ENCODE assay signal across 24 cellular contexts in genomic region chr1:194394676-194395075, GRCh38.
"Had no signal": no experiment of that assay in that cellular context is flagged by ENCODE, and none has a peak within 500 bp of the region (broad histone marks: within the 10 kb centered on the region; RNA-seq: fewer than 3 reads in every experiment).

No MANE protein-coding gene starts in this region.

- H3K4me3 ChIP-seq: cardiac muscle cell, esophagus squamous epithelium, gastrocnemius medialis, heart right ventricle, ovary, psoas muscle, tibial nerve had no signal

- H3K36me3 Mint-ChIP-seq: activated naive CD4-positive, alpha-beta T cell treated with anti-CD3 and anti-CD28 coated beads, Interleukin-2, amount 10 ng/mL, durations not matched to agents 7 days and 5 days; naive thymus-derived CD4-positive, alpha-beta T cell had no signal

- H3K27me3 Mint-ChIP-seq: activated naive CD4-positive, alpha-beta T cell treated with anti-CD3 and anti-CD28 coated beads, Interleukin-2, amount 10 ng/mL, durations not matched to agents 7 days and 5 days; effector memory CD8-positive, alpha-beta T cell had no signal

- H3K27ac ChIP-seq: cardiac muscle cell, esophagus squamous epithelium, gastrocnemius medialis, heart right ventricle, neutrophil, ovary, psoas muscle, tibial nerve had no signal

- H3K36me3 ChIP-seq: cardiac muscle cell, esophagus squamous epithelium, gastrocnemius medialis, heart right ventricle, neutrophil, ovary, tibial nerve had no signal

- DNase-seq: activated CD4-positive, alpha-beta T cell treated with anti-CD3 and anti-CD28 coated beads for 1 hour; activated CD8-positive, alpha-beta memory T cell treated with anti-CD3 and anti-CD28 coated beads for 24 hours; activated CD8-positive, alpha-beta memory T cell treated with anti-CD3 and anti-CD28 coated beads, Interleukin-2, amount 50 U/mL, for 48 hours; activated effector memory CD4-positive, alpha-beta T cell treated with Interleukin-2 at 50 U/mL for 16 hours; activated naive CD4-positive, alpha-beta T cell treated with anti-CD3 and anti-CD28 coated beads, Interleukin-2, amount 10 ng/mL, durations not matched to agents 7 days and 5 days; activated T-cell treated with anti-CD3 and anti-CD28 coated beads, Interleukin-2, amount 50 U/mL, for 72 hours; amygdala; dermis blood vessel endothelial cell; effector memory CD8-positive, alpha-beta T cell; esophagus squamous epithelium; gastrocnemius medialis; heart right ventricle; left colon; mesenchymal stem cell; naive thymus-derived CD4-positive, alpha-beta T cell; ovary; psoas muscle; right cardiac atrium; stimulated activated CD4-positive, alpha-beta T cell treated with anti-CD3 and anti-CD28 coated beads, Interleukin-4, amount 100 ng/mL, for 4 hours; stimulated activated naive CD8-positive, alpha-beta T cell treated with anti-CD3 and anti-CD28 coated beads, Interleukin-15, Interleukin-2, amounts not matched to agents 100 U/mL and 50 U/mL, for 24 hours; T-helper 9 cell had no signal

- H3K27ac Mint-ChIP-seq: activated naive CD4-positive, alpha-beta T cell treated with anti-CD3 and anti-CD28 coated beads, Interleukin-2, amount 10 ng/mL, durations not matched to agents 7 days and 5 days; activated T-cell treated with anti-CD3 and anti-CD28 coated beads, Interleukin-2, amount 50 U/mL, for 72 hours; effector memory CD8-positive, alpha-beta T cell; naive thymus-derived CD4-positive, alpha-beta T cell had no signal

- H3K4me1 ChIP-seq: esophagus squamous epithelium, gastrocnemius medialis, heart right ventricle, psoas muscle had no signal

- H3K9me3 Mint-ChIP-seq: activated naive CD4-positive, alpha-beta T cell treated with anti-CD3 and anti-CD28 coated beads, Interleukin-2, amount 10 ng/mL, durations not matched to agents 7 days and 5 days; effector memory CD8-positive, alpha-beta T cell had no signal

- H3K4me1 Mint-ChIP-seq: activated naive CD4-positive, alpha-beta T cell treated with anti-CD3 and anti-CD28 coated beads, Interleukin-2, amount 10 ng/mL, durations not matched to agents 7 days and 5 days had no signal

- ATAC-seq: activated T-cell treated with anti-CD3 and anti-CD28 coated beads, Interleukin-2, amount 50 U/mL, for 72 hours; effector memory CD8-positive, alpha-beta T cell; gastrocnemius medialis; heart right ventricle; left colon; naive thymus-derived CD4-positive, alpha-beta T cell; psoas muscle; right cardiac atrium; stimulated activated naive CD8-positive, alpha-beta T cell treated with anti-CD3 and anti-CD28 coated beads, Interleukin-15, Interleukin-2, amounts not matched to agents 100 U/mL and 50 U/mL, for 24 hours had no signal

- H3K27me3 ChIP-seq: cardiac muscle cell, esophagus squamous epithelium, gastrocnemius medialis, heart right ventricle, neutrophil, ovary, tibial nerve had no signal

- H3K4me3 Mint-ChIP-seq: activated naive CD4-positive, alpha-beta T cell treated with anti-CD3 and anti-CD28 coated beads, Interleukin-2, amount 10 ng/mL, durations not matched to agents 7 days and 5 days; activated T-cell treated with anti-CD3 and anti-CD28 coated beads, Interleukin-2, amount 50 U/mL, for 72 hours; effector memory CD8-positive, alpha-beta T cell; naive thymus-derived CD4-positive, alpha-beta T cell had no signal
